ENCODE assay signal across 32 cellular contexts in the genomic region with DNA sequence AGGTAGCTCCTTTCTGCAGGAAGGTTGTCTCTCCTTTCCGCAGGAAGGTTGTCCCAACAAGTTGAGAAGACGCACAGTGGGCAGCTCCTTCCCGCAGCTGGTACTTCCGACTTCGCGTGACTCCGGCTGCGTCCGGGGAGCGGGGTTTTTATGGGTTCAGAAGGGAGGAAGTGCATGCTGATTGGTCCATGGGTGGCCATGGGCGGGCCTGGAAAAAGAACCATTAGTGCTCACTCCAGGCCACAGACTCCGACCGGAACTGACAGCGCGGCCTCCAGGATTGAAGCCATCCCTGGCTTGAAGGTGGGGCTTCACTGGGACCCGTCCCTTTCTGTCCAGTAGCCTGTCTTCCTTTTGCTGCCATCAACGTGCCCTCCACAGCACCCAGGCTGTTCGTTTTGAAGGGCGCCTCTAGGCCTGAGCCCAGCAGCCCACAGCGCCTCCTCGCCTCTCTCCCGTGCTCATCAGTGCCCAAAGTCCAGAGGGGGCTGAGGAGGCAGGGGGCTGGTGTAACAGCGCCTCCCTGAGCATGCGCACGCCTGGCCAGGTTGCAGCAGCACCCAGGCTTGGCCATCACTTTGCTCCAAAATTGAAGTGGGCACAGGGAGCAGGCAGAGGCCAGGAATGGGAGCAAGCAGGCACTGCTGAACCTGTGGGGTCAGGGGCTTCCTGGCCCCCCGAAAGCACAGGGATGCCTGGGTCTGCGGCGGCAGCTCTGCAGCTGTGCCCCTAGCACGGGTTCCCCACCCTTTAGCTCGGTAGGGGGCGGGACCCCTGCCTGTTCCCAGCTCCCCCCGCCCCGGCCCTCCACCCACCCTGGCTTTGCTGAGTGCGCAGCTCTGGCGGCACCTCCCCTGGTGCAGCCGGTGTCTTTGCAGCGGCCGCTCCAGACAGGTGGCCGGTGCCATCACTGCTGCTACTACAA.
DNase-seq lines count a peak whose midpoint lies in the region; ATAC-seq, FAIRE-seq and TF ChIP-seq lines count a peak whose summit lies in the region.
"Had no signal": no experiment of that assay in that cellular context is flagged by ENCODE, and none has a peak within 500 bp of the region (broad histone marks: within the 10 kb centered on the region; RNA-seq: fewer than 3 reads in every experiment).

No MANE protein-coding gene starts in this region.

- H3K9me3 ChIP-seq in HepG2 (ENCODE audit: low read length) (no peaks in the 10 kb centered on the region), hepatocyte (ENCODE audit: low read depth) (no peaks in the 10 kb centered on the region)
- H3K9me3 ChIP-seq: A549, esophagus muscularis mucosa, heart left ventricle, Peyer's patch, psoas muscle, uterus had no signal

- H3K27me3 Mint-ChIP-seq in stimulated activated naive CD8-positive, alpha-beta T cell treated with anti-CD3 and anti-CD28 coated beads, Interleukin-15, amount 100 ng/mL, for 72 hours, result no peaks in the 10 kb centered on the region
- H3K27me3 Mint-ChIP-seq: activated naive CD4-positive, alpha-beta T cell treated with anti-CD3 and anti-CD28 coated beads, Interleukin-2, amount 10 ng/mL, durations not matched to agents 7 days and 5 days; activated T-cell treated with anti-CD3 and anti-CD28 coated beads, Interleukin-2, amount 50 U/mL, for 24 hours; dendritic cell treated with granulocyte-macrophage colony-stimulating factor and Interleukin-4, amounts not matched to agents 40 ng/mL and 50 ng/mL, for 4 days had no signal

- H3K4me1 ChIP-seq in HepG2 (ENCODE audit: insufficient read depth, low read length) (no peaks in the 10 kb centered on the region), hepatocyte (ENCODE audit: insufficient read depth) (no peaks in the 10 kb centered on the region)
- H3K4me1 ChIP-seq: A549, esophagus muscularis mucosa, heart left ventricle, Peyer's patch, psoas muscle, uterus had no signal

- no peaks in the 10 kb centered on the region for H3K9me3 Mint-ChIP-seq in stimulated activated naive CD8-positive, alpha-beta T cell treated with anti-CD3 and anti-CD28 coated beads, Interleukin-15, amount 100 ng/mL, for 72 hours
- H3K9me3 Mint-ChIP-seq: activated naive CD4-positive, alpha-beta T cell treated with anti-CD3 and anti-CD28 coated beads, Interleukin-2, amount 10 ng/mL, durations not matched to agents 7 days and 5 days; activated T-cell treated with anti-CD3 and anti-CD28 coated beads, Interleukin-2, amount 50 U/mL, for 24 hours; dendritic cell treated with granulocyte-macrophage colony-stimulating factor and Interleukin-4, amounts not matched to agents 40 ng/mL and 50 ng/mL, for 4 days; naive thymus-derived CD8-positive, alpha-beta T cell had no signal

- POLR2A ChIA-PET in HepG2 (lab: Yijun Ruan, JAX), result no interaction called here

- no peak overlapping the region for H3K27ac Mint-ChIP-seq in stimulated activated naive CD8-positive, alpha-beta T cell treated with anti-CD3 and anti-CD28 coated beads, Interleukin-15, amount 100 ng/mL, for 72 hours
- H3K27ac Mint-ChIP-seq: activated naive CD4-positive, alpha-beta T cell treated with anti-CD3 and anti-CD28 coated beads, Interleukin-2, amount 10 ng/mL, durations not matched to agents 7 days and 5 days; activated T-cell treated with anti-CD3 and anti-CD28 coated beads, Interleukin-2, amount 50 U/mL, for 24 hours; brain; CD4-positive, alpha-beta memory T cell; dendritic cell treated with granulocyte-macrophage colony-stimulating factor and Interleukin-4, amounts not matched to agents 40 ng/mL and 50 ng/mL, for 4 days; naive thymus-derived CD8-positive, alpha-beta T cell had no signal

- no peak overlapping the region for H3K9ac ChIP-seq in HepG2 (ENCODE audit: insufficient read depth, low read depth, low read length)

- no peaks in the 10 kb centered on the region for H3K27me3 ChIP-seq in HepG2 (ENCODE audit: control insufficient read depth in 1 of 2, insufficient read depth in 2 of 2, low read length in 2 of 2)
- H3K27me3 ChIP-seq in hepatocyte, result no peaks in the 10 kb centered on the region
- H3K27me3 ChIP-seq: esophagus muscularis mucosa, foreskin keratinocyte, heart left ventricle, Peyer's patch, uterus had no signal

- H3K27ac ChIP-seq in HepG2 (ENCODE audit: extremely low read length, insufficient read depth, low read length), result no peak overlapping the region
- no peak overlapping the region for H3K27ac ChIP-seq in hepatocyte
- H3K27ac ChIP-seq: A549, esophagus muscularis mucosa, foreskin keratinocyte, heart left ventricle, HL-60, Peyer's patch, psoas muscle, SK-N-MC, uterus had no signal

- TF ChIP-seq EP300 in HepG2 (IDR thresholded peaks at IDR 0.05; ENCODE audit: low read depth in 2 of 2, low read length in 2 of 2) (no peak), HepG2 (CRISPR knock-in tag; IDR thresholded peaks at IDR 0.05; ENCODE audit: borderline replicate concordance) (no peak)

- H3K36me3 ChIP-seq in HepG2 (replicated peaks in 1 of 2; ENCODE audit: control insufficient read depth in 1 of 2, insufficient read depth in 2 of 2, low read length in 2 of 2) (no peaks in the 10 kb centered on the region), hepatocyte (replicated peaks; ENCODE audit: insufficient read depth, low read depth) (no peaks in the 10 kb centered on the region)
- H3K36me3 ChIP-seq: esophagus muscularis mucosa, heart left ventricle, Peyer's patch, uterus had no signal

- no peak overlapping the region for H3K4me3 Mint-ChIP-seq in stimulated activated naive CD8-positive, alpha-beta T cell treated with anti-CD3 and anti-CD28 coated beads, Interleukin-15, amount 100 ng/mL, for 72 hours
- H3K4me3 Mint-ChIP-seq: activated naive CD4-positive, alpha-beta T cell treated with anti-CD3 and anti-CD28 coated beads, Interleukin-2, amount 10 ng/mL, durations not matched to agents 7 days and 5 days; activated T-cell treated with anti-CD3 and anti-CD28 coated beads, Interleukin-2, amount 50 U/mL, for 24 hours; brain; dendritic cell treated with granulocyte-macrophage colony-stimulating factor and Interleukin-4, amounts not matched to agents 40 ng/mL and 50 ng/mL, for 4 days had no signal

- no TSS peak for BruUV-seq in HepG2 (replicated peaks; lab: Mats Ljungman, UMichigan)

- DNase-seq in stimulated activated naive CD8-positive, alpha-beta T cell treated with anti-CD3 and anti-CD28 coated beads, Interleukin-15, amount 100 ng/mL, for 72 hours, result no peak
- DNase-seq in stimulated activated naive CD8-positive, alpha-beta T cell treated with anti-CD3 and anti-CD28 coated beads, Interleukin-15, Interleukin-2, amounts not matched to agents 100 U/mL and 50 U/mL, for 24 hours, result no peak
- DNase-seq in SK-MEL-5 (ENCODE audit: low read depth, low spot score) (peak; percentile 23), HepG2 (ENCODE audit: low spot score) (no peak), hepatocyte (ENCODE audit: low spot score) (no peak), NCI-H1105 treated with DMSO at 0.1 percent for 48 hours (lab: John Stamatoyannopoulos, UW) (no peak), HT-29 (ENCODE audit: low spot score) (no peak)
- DNase-seq in activated T-cell treated with anti-CD3 and anti-CD28 coated beads, Interleukin-2, amount 50 U/mL, for 48 hours, result no peak
- DNase-seq: activated naive CD4-positive, alpha-beta T cell treated with anti-CD3 and anti-CD28 coated beads, Interleukin-2, amount 10 ng/mL, durations not matched to agents 7 days and 5 days; activated T-cell treated with anti-CD3 and anti-CD28 coated beads, Interleukin-2, amount 50 U/mL, for 24 hours; AML-193; foreskin keratinocyte; GOT3; heart left ventricle; naive thymus-derived CD8-positive, alpha-beta T cell; NCI-H146; NCI-H2107; NCI-H748 treated with DMSO at 0.1 percent for 48 hours; occipital lobe; Peyer's patch; stimulated activated CD4-positive, alpha-beta T cell treated with anti-CD3 and anti-CD28 coated beads, Interleukin-15, amount 100 ng/mL, for 24 hours; stimulated activated naive CD4-positive, alpha-beta T cell; uterus had no signal

- no peaks in the 10 kb centered on the region for H3K4me1 Mint-ChIP-seq in stimulated activated naive CD8-positive, alpha-beta T cell treated with anti-CD3 and anti-CD28 coated beads, Interleukin-15, amount 100 ng/mL, for 72 hours
- H3K4me1 Mint-ChIP-seq: activated naive CD4-positive, alpha-beta T cell treated with anti-CD3 and anti-CD28 coated beads, Interleukin-2, amount 10 ng/mL, durations not matched to agents 7 days and 5 days; CD4-positive, alpha-beta memory T cell; naive thymus-derived CD8-positive, alpha-beta T cell had no signal

- FAIRE-seq in HepG2 (lab: Jason Lieb, UNC), result no peak
- FAIRE-seq: A549, GM19239 had no signal

- no peak for TF ChIP-seq CTCF in HepG2 (CRISPR knock-in tag; IDR thresholded peaks at IDR 0.05)
- no peak for TF ChIP-seq CTCF in hepatocyte (IDR thresholded peaks at IDR 0.05; ENCODE audit: poor library complexity)

- CTCF ChIA-PET in HepG2 (lab: Yijun Ruan, JAX; ENCODE audit: low intra/inter-chr PET ratio, low total read pairs), result no interaction called here

- H3K4me3 ChIP-seq in HepG2 (replicated peaks in 1 of 3; ENCODE audit: insufficient read depth in 1 of 3, low read depth in 2 of 3, low read length in 3 of 3) (no peak overlapping the region), hepatocyte (no peak overlapping the region)
- H3K4me3 ChIP-seq: A549, esophagus muscularis mucosa, heart left ventricle, Peyer's patch, psoas muscle, SK-N-MC, uterus had no signal

- H3K79me2 ChIP-seq in HepG2 (ENCODE audit: insufficient read depth, low read length), result no peaks in the 10 kb centered on the region
- no peaks in the 10 kb centered on the region for H3K79me2 ChIP-seq in hepatocyte

- H2AFZ ChIP-seq in HepG2 (ENCODE audit: low read length) (no peak overlapping the region), hepatocyte (no peak overlapping the region)

- no peaks in the 10 kb centered on the region for H4K20me1 ChIP-seq in HepG2 (ENCODE audit: insufficient read depth, low read length)
- no peaks in the 10 kb centered on the region for H4K20me1 ChIP-seq in hepatocyte (ENCODE audit: insufficient read depth, poor library complexity, severe bottlenecking)

- ATAC-seq in stimulated activated naive CD8-positive, alpha-beta T cell treated with anti-CD3 and anti-CD28 coated beads, Interleukin-15, amount 100 ng/mL, for 72 hours, result peak; percentile 33
- ATAC-seq in stimulated activated naive CD8-positive, alpha-beta T cell treated with anti-CD3 and anti-CD28 coated beads, Interleukin-15, Interleukin-2, amounts not matched to agents 100 U/mL and 50 U/mL, for 24 hours, result no peak
- peak; percentile 53; the same call in 1 of the 3 replicates for ATAC-seq in HepG2
- ATAC-seq: A549; foreskin keratinocyte; heart left ventricle; naive thymus-derived CD8-positive, alpha-beta T cell; psoas muscle had no signal

- in situ Hi-C loops in SK-MEL-5 (cut with HindIII; ENCODE audit: low pct_unique_long_range_greater_than_20kb, low sequenced_read_pairs), result no loop called here
- in situ Hi-C loops in HepG2 (cut with HindIII; ENCODE audit: extremely low pct_ligation_motif_present, low pct_unique_long_range_greater_than_20kb), result no loop called here

- WGBS in HepG2 (ENCODE audit: low lambda C conversion rate), result 66% methylated on average over 29 of the region's 39 CpGs
- 96% methylated on average over 36 of the region's 39 CpGs for WGBS in hepatocyte (ENCODE audit: low lambda C conversion rate, missing lambda C conversion rate)

- no peak overlapping the region for H3K4me2 ChIP-seq in HepG2 (ENCODE audit: low read depth, low read length)
- no peak overlapping the region for H3K4me2 ChIP-seq in hepatocyte
- H3K4me2 ChIP-seq: A549 had no signal

- no peak for TF ChIP-seq RAD21 in HepG2 (CRISPR knock-in tag; IDR thresholded peaks at IDR 0.05)

- intact Hi-C loops in HepG2 (cut with micrococcal nuclease; ENCODE audit: unreplicated experiment), result no loop called here

- TF ChIP-seq POLR2A in HepG2 (IDR thresholded peaks at IDR 0.05; ENCODE audit: insufficient read depth in 1 of 2, low read depth in 2 of 2, low read length in 2 of 2), result no peak

- no peaks in the 10 kb centered on the region for H3K9me2 ChIP-seq in hepatocyte (replicated peaks; ENCODE audit: insufficient read depth)
